In genomic region chr7:1716263-1717094, GRCh38 we compare ENCODE assay signal across 12 cellular contexts. TPM values are rescaled to one million over a fixed set of nuclear protein-coding genes. Genes with fewer than 3 reads are reported as not detected.
DNase-seq lines count a peak whose midpoint lies in the region; ATAC-seq and TF ChIP-seq lines count a peak whose summit lies in the region.
"Had no signal": no experiment of that assay in that cellular context is flagged by ENCODE, and none has a peak within 500 bp of the region (broad histone marks: within the 10 kb centered on the region; RNA-seq: fewer than 3 reads in every experiment).

No MANE protein-coding gene starts in this region.

- in situ Hi-C loops in brain microvascular endothelial cell (cut with HindIII; ENCODE audit: low pct_ligation_motif_present, low sequenced_read_pairs), result no loop called here

- DNase-seq in activated CD4-positive, alpha-beta T cell treated with anti-CD3 and anti-CD28 coated beads for 48 hours, result peak; percentile 11
- no peak for DNase-seq in activated CD4-positive, alpha-beta T cell treated with anti-CD3 and anti-CD28 coated beads, Interleukin-2, amount 50 U/mL, for 48 hours
- peak; percentile 29 for DNase-seq in NCI-H69 (lab: John Stamatoyannopoulos, UW)
- peak; percentile 47 for DNase-seq in brain microvascular endothelial cell
- no peak for DNase-seq in neural progenitor cell (ENCODE audit: low spot score)
- DNase-seq in HuH-7.5 (ENCODE audit: low spot score), result no peak
- no peak for DNase-seq in mesothelial cell of epicardium (ENCODE audit: low spot score in 2 of 2, unreplicated experiment in 2 of 2)
- DNase-seq: NCI-H1048 had no signal

- no peak overlapping the region for H3K4me2 ChIP-seq in neural progenitor cell

- H3K27me3 Mint-ChIP-seq in neural progenitor cell (ENCODE audit: insufficient read depth, low read depth), result peaks cover 11% of the 10 kb centered on the region
- H3K27me3 Mint-ChIP-seq in mesothelial cell of epicardium (ENCODE audit: low read depth), result no peaks in the 10 kb centered on the region

- H3K79me2 ChIP-seq in neural progenitor cell (ENCODE audit: low read depth), result no peaks in the 10 kb centered on the region

- H3K27me3 ChIP-seq in brain microvascular endothelial cell (replicated peaks), result no peaks in the 10 kb centered on the region
- no peaks in the 10 kb centered on the region for H3K27me3 ChIP-seq in neural progenitor cell

- ATAC-seq in GM18519 (IDR thresholded peaks at IDR 0.05; ENCODE audit: low FRiP score, unreplicated experiment), result no peak
- ATAC-seq: sciatic nerve had no signal

- H3K27ac Mint-ChIP-seq in neural progenitor cell, result peak overlapping the region; percentile 53
- no peak overlapping the region for H3K27ac Mint-ChIP-seq in mesothelial cell of epicardium
- H3K27ac Mint-ChIP-seq: dendritic cell treated with granulocyte-macrophage colony-stimulating factor and Interleukin-4, amounts not matched to agents 40 ng/mL and 50 ng/mL, for 4 days had no signal

- peaks cover 14% of the 10 kb centered on the region for H3K4me1 ChIP-seq in neural progenitor cell
- H3K4me1 ChIP-seq: HAP-1 had no signal

- H3K9me3 ChIP-seq in neural progenitor cell (ENCODE audit: low read depth), result no peaks in the 10 kb centered on the region
- H3K9me3 ChIP-seq: HAP-1 had no signal

- H3K27ac ChIP-seq in brain microvascular endothelial cell (no peak overlapping the region), neural progenitor cell (no peak overlapping the region)

- peaks cover 15% of the 10 kb centered on the region for H3F3A ChIP-seq in neural progenitor cell (ENCODE audit: low read depth)

- no peaks in the 10 kb centered on the region for H3K9me3 Mint-ChIP-seq in neural progenitor cell
- H3K9me3 Mint-ChIP-seq in mesothelial cell of epicardium, result no peaks in the 10 kb centered on the region
- H3K9me3 Mint-ChIP-seq: dendritic cell treated with granulocyte-macrophage colony-stimulating factor and Interleukin-4, amounts not matched to agents 40 ng/mL and 50 ng/mL, for 4 days had no signal

- H4K20me1 ChIP-seq in neural progenitor cell (ENCODE audit: low read depth), result peaks cover 54% of the 10 kb centered on the region

- H3K9ac ChIP-seq in neural progenitor cell, result no peak overlapping the region

- peaks cover 43% of the 10 kb centered on the region for H3K4me1 Mint-ChIP-seq in neural progenitor cell
- H3K4me1 Mint-ChIP-seq in mesothelial cell of epicardium, result peaks cover 14% of the 10 kb centered on the region

- H3K4me3 Mint-ChIP-seq in neural progenitor cell (peak overlapping the region; percentile 43), mesothelial cell of epicardium (no peak overlapping the region)
- H3K4me3 Mint-ChIP-seq: dendritic cell treated with granulocyte-macrophage colony-stimulating factor and Interleukin-4, amounts not matched to agents 40 ng/mL and 50 ng/mL, for 4 days had no signal

- H3K36me3 Mint-ChIP-seq in neural progenitor cell (no peaks in the 10 kb centered on the region), mesothelial cell of epicardium (peaks cover 6% of the 10 kb centered on the region)

- TF ChIP-seq CTCF in brain microvascular endothelial cell (IDR thresholded peaks at IDR 0.05; ENCODE audit: low read depth, low read length, missing control alignments) (no peak), neural progenitor cell (IDR thresholded peaks at IDR 0.05) (no peak), mesothelial cell of epicardium (IDR thresholded peaks at IDR 0.05; ENCODE audit: unreplicated experiment) (no peak)

- H3K36me3 ChIP-seq in brain microvascular endothelial cell (replicated peaks), result no peaks in the 10 kb centered on the region
- no peaks in the 10 kb centered on the region for H3K36me3 ChIP-seq in neural progenitor cell
- H3K36me3 ChIP-seq: HAP-1 had no signal

- H3K4me3 ChIP-seq in brain microvascular endothelial cell (ENCODE audit: low read depth, low read length) (no peak overlapping the region), neural progenitor cell (no peak overlapping the region)
- H3K4me3 ChIP-seq: HAP-1 had no signal

- no peak overlapping the region for H2AFZ ChIP-seq in neural progenitor cell (replicated peaks)

RNA-seq across cellular contexts. Expression of gene ELFN1, which starts 46.4 kb away (rescaled TPM):
- total RNA-seq in neural progenitor cell (ENCODE audit: low replicate concordance), result 2.2 and 13.6 TPM in 2 replicates
- 11.4 to 13.5 TPM (median 11.9 TPM) in 3 replicates for total RNA-seq in mesothelial cell of epicardium

Comparison
In these comparisons a context has a peak if more than half of its experiments do, and no peak if none do; other contexts are left out.
1. DNase-seq: peak in activated CD4-positive, alpha-beta T cell treated with anti-CD3 and anti-CD28 coated beads for 48 hours (single experiment), NCI-H69 (single experiment) and brain microvascular endothelial cell (single experiment); none in activated CD4-positive, alpha-beta T cell treated with anti-CD3 and anti-CD28 coated beads, Interleukin-2, amount 50 U/mL, for 48 hours (0 of 2), neural progenitor cell (single experiment), HuH-7.5 (single experiment) and mesothelial cell of epicardium (0 of 2).